10 cellular contexts compared by ENCODE assay signal in the genomic region with DNA sequence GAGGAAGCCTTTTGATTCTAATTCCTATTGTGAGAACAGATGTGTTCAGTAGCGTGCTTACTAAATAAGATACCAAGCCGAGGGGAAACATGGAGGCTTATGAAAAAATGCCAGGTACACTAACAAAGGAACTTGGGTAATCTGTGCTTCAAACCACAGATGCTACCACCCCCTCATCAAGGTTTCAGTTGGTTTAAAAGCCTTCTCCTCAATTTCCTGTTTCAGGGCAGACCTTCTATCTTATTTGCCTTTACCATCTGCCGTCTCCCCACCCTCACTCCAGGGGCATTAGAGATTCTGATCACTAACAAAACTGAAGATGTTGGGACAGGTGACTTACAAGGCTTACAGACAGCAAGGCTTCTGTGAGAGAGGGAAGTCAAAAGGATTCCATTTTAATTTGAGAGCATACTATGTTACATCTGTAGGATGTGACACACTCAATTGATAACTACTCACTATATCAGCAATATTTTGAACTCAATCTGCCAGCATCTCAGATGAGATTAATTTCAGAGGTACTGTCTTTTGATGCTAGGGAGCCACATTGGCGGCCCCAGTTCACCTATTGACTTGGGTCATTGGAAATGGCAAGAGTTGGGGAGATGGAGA.
DNase-seq lines count a peak whose midpoint lies in the region; ATAC-seq lines count a peak whose summit lies in the region.
"Had no signal": no experiment of that assay in that cellular context is flagged by ENCODE, and none has a peak within 500 bp of the region (broad histone marks: within the 10 kb centered on the region; RNA-seq: fewer than 3 reads in every experiment).

No MANE protein-coding gene starts in this region.

- H3K4me1 Mint-ChIP-seq in activated T-cell treated with anti-CD3 and anti-CD28 coated beads, Interleukin-2, amount 50 U/mL, for 72 hours (ENCODE audit: low read depth) = peaks cover 49% of the 10 kb centered on the region

- peaks cover 0 to 5% of the 10 kb centered on the region in 2 donors for H3K9me3 Mint-ChIP-seq in activated T-cell treated with anti-CD3 and anti-CD28 coated beads, Interleukin-2, amount 50 U/mL, for 72 hours
- H3K9me3 Mint-ChIP-seq: IgD-negative memory B cell had no signal

- peaks cover 0 to 3% of the 10 kb centered on the region in 2 donors for H3K36me3 Mint-ChIP-seq in activated T-cell treated with anti-CD3 and anti-CD28 coated beads, Interleukin-2, amount 50 U/mL, for 72 hours (ENCODE audit: insufficient read depth in 2 of 2)

- peak overlapping the region in 1 of 2 donors; percentile 60 for H3K4me3 Mint-ChIP-seq in activated T-cell treated with anti-CD3 and anti-CD28 coated beads, Interleukin-2, amount 50 U/mL, for 72 hours

- peak; percentile 24 to 37 for DNase-seq in activated T-cell treated with anti-CD3 and anti-CD28 coated beads, Interleukin-2, amount 50 U/mL, for 72 hours
- no peak for DNase-seq in DMS79 (lab: John Stamatoyannopoulos, UW)
- no peak for DNase-seq in stimulated activated CD4-positive, alpha-beta T cell treated with anti-CD3 and anti-CD28 coated beads, Interleukin-4, amount 100 ng/mL, for 1 hour
- no peak for DNase-seq in COLO668 (lab: John Stamatoyannopoulos, UW; ENCODE audit: unreplicated experiment)
- DNase-seq in hippocampal formation (lab: John Stamatoyannopoulos, UW) = no peak
- DNase-seq: EL had no signal

- peaks cover 18% of the 10 kb centered on the region for H3K27me3 Mint-ChIP-seq in activated T-cell treated with anti-CD3 and anti-CD28 coated beads, Interleukin-2, amount 50 U/mL, for 72 hours (ENCODE audit: low read depth)
- H3K27me3 Mint-ChIP-seq: IgD-negative memory B cell had no signal

- peak; percentile 95 for ATAC-seq in GM18498 (IDR thresholded peaks at IDR 0.05; ENCODE audit: unreplicated experiment)
- ATAC-seq in GM19467 (IDR thresholded peaks at IDR 0.05; ENCODE audit: unreplicated experiment) = peak; percentile 68
- peak; percentile 74 for ATAC-seq in HG03159 (IDR thresholded peaks at IDR 0.05; ENCODE audit: unreplicated experiment)
- peak; percentile 67 to 83 for ATAC-seq in activated T-cell treated with anti-CD3 and anti-CD28 coated beads, Interleukin-2, amount 50 U/mL, for 72 hours (replicated peaks in 1 of 2)

- H3K27ac Mint-ChIP-seq in activated T-cell treated with anti-CD3 and anti-CD28 coated beads, Interleukin-2, amount 50 U/mL, for 72 hours = no peak overlapping the region

Comparison
In these comparisons a context has a peak if more than half of its experiments do, and no peak if none do; other contexts are left out.
1. DNase-seq: peak in activated T-cell treated with anti-CD3 and anti-CD28 coated beads, Interleukin-2, amount 50 U/mL, for 72 hours (2 of 2); none in DMS79 (single experiment), stimulated activated CD4-positive, alpha-beta T cell treated with anti-CD3 and anti-CD28 coated beads, Interleukin-4, amount 100 ng/mL, for 1 hour (single experiment), COLO668 (single experiment) and hippocampal formation (0 of 2).
2. Peak in every context shown above with its lines, with median percentiles within 50 percentile points of each other: ATAC-seq.